13 cellular contexts compared by ENCODE assay signal in genomic region chr20:38970302-38970701, GRCh38. TPM values are rescaled to one million over a fixed set of nuclear protein-coding genes. Genes with fewer than 3 reads are reported as not detected.
DNase-seq lines count a peak whose midpoint lies in the region; ATAC-seq and TF ChIP-seq lines count a peak whose summit lies in the region.
"Had no signal": no experiment of that assay in that cellular context is flagged by ENCODE, and none has a peak within 500 bp of the region (broad histone marks: within the 10 kb centered on the region; RNA-seq: fewer than 3 reads in every experiment).

No MANE protein-coding gene starts in this region.

- DNase-seq in activated CD4-positive, alpha-beta T cell treated with anti-CD3 and anti-CD28 coated beads for 36 hours: no peak
- DNase-seq in activated CD4-positive, alpha-beta T cell treated with anti-CD3 and anti-CD28 coated beads, Interleukin-2, amount 50 U/mL, for 48 hours: no peak
- DNase-seq in T-helper 17 cell (no peak), fibroblast of the aortic adventitia (ENCODE audit: low read depth) (peak; percentile 35), stomach (no peak), SHP77 treated with DMSO at 0.1 percent for 48 hours (lab: John Stamatoyannopoulos, UW) (no peak), GM13977 (ENCODE audit: low spot score) (no peak)
- no peak for DNase-seq in CD4-positive, alpha-beta T cell
- DNase-seq: activated B cell treated with CpG ODN at 0.5 μM for 24 hours; activated T-cell treated with anti-CD3 and anti-CD28 coated beads, Interleukin-2, amount 50 U/mL, for 4 hours; caudate nucleus had no signal

- peaks cover 0 to 44% (median 22%) of the 10 kb centered on the region in 4 donors for H3K4me1 ChIP-seq in stomach

- no peak for TF ChIP-seq POLR2A in stomach (IDR thresholded peaks at IDR 0.05)

- POLR2A ChIA-PET in activated CD4-positive, alpha-beta T cell treated with anti-CD3 and anti-CD28 coated beads for 36 hours (lab: Charles Lee): interaction anchor here (0.6 kb wide), 1 partner anchor 27 kb away, joined by 3 read pairs; no protein-coding TSS in a partner anchor
- POLR2A ChIA-PET in CD4-positive, alpha-beta T cell (lab: Charles Lee): interaction anchor here (1.4 kb wide), 1 partner anchor 8 kb away, joined by 4 read pairs; the partner anchor contains the start of gene DHX35

- CTCF ChIA-PET in activated CD4-positive, alpha-beta T cell treated with anti-CD3 and anti-CD28 coated beads for 36 hours (lab: Charles Lee): interaction anchor here (0.7 kb wide), 3 partner anchors 20 to 1360 kb away, joined by 3 read pairs; no protein-coding TSS in a partner anchor
- CTCF ChIA-PET in CD4-positive, alpha-beta T cell (lab: Charles Lee): no interaction called here

- H3K36me3 Mint-ChIP-seq in activated CD4-positive, alpha-beta T cell treated with anti-CD3 and anti-CD28 coated beads for 36 hours (ENCODE audit: low read depth): peaks cover 29% of the 10 kb centered on the region
- H3K36me3 Mint-ChIP-seq in T-helper 17 cell (ENCODE audit: low read depth): peaks cover 15% of the 10 kb centered on the region
- peaks cover 73% of the 10 kb centered on the region for H3K36me3 Mint-ChIP-seq in CD4-positive, alpha-beta T cell (ENCODE audit: low read depth)

- no peaks in the 10 kb centered on the region for H3K9me3 Mint-ChIP-seq in activated CD4-positive, alpha-beta T cell treated with anti-CD3 and anti-CD28 coated beads for 36 hours (ENCODE audit: low read depth)
- H3K9me3 Mint-ChIP-seq in CD4-positive, alpha-beta T cell: no peaks in the 10 kb centered on the region
- H3K9me3 Mint-ChIP-seq: activated B cell treated with CpG ODN at 0.5 μM for 24 hours; activated T-cell treated with anti-CD3 and anti-CD28 coated beads, Interleukin-2, amount 50 U/mL, for 4 hours; memory B cell had no signal

- TF ChIP-seq CTCF in fibroblast of the aortic adventitia (IDR thresholded peaks at IDR 0.05; ENCODE audit: insufficient read depth, low read length) (no peak), stomach (IDR thresholded peaks at IDR 0.05) (no peak), GM13977 (IDR thresholded peaks at IDR 0.05; ENCODE audit: extremely low read depth, insufficient read depth, missing control alignments) (no peak)
- no peak for TF ChIP-seq CTCF in CD4-positive, alpha-beta T cell (IDR thresholded peaks at IDR 0.05)

- peaks cover 4 to 60% (median 46%) of the 10 kb centered on the region in 4 donors for H3K36me3 ChIP-seq in stomach

- no peak overlapping the region for H3K4me3 ChIP-seq in fibroblast of the aortic adventitia (ENCODE audit: low read depth, low read length)
- no peak overlapping the region for H3K4me3 ChIP-seq in stomach

- TF ChIP-seq EP300 in stomach (IDR thresholded peaks at IDR 0.05): no peak

- no peaks in the 10 kb centered on the region for H3K9me3 ChIP-seq in T-helper 17 cell (ENCODE audit: control insufficient read depth, low read length, poor library complexity, severe bottlenecking)
- no peaks in the 10 kb centered on the region for H3K9me3 ChIP-seq in stomach
- H3K9me3 ChIP-seq in CD4-positive, alpha-beta T cell (ENCODE audit: control insufficient read depth, low read length): no peaks in the 10 kb centered on the region

- intact Hi-C loops in activated CD4-positive, alpha-beta T cell treated with anti-CD3 and anti-CD28 coated beads for 36 hours (cut with DNase I, micrococcal nuclease): no loop called here
- intact Hi-C loops in stomach (cut with DNase I; ENCODE audit: low total_unique reads): no loop called here
- intact Hi-C loops in CD4-positive, alpha-beta T cell (cut with DNase I, micrococcal nuclease): no loop called here

- peaks cover 4% of the 10 kb centered on the region for H3K4me1 Mint-ChIP-seq in activated CD4-positive, alpha-beta T cell treated with anti-CD3 and anti-CD28 coated beads for 36 hours
- H3K4me1 Mint-ChIP-seq in T-helper 17 cell: peaks cover 15% of the 10 kb centered on the region
- peaks cover 13% of the 10 kb centered on the region for H3K4me1 Mint-ChIP-seq in CD4-positive, alpha-beta T cell (ENCODE audit: low read depth)
- H3K4me1 Mint-ChIP-seq: activated B cell treated with CpG ODN at 0.5 μM for 24 hours, memory B cell had no signal

- peak; percentile 33 for ATAC-seq in activated CD4-positive, alpha-beta T cell treated with anti-CD3 and anti-CD28 coated beads for 36 hours
- ATAC-seq in T-helper 17 cell: no peak
- no peak for ATAC-seq in CD4-positive, alpha-beta T cell (ENCODE audit: poor library complexity)
- ATAC-seq: activated T-cell treated with anti-CD3 and anti-CD28 coated beads, Interleukin-2, amount 50 U/mL, for 4 hours had no signal

- in situ Hi-C loops in GM13977 (cut with MboI; ENCODE audit: low pct_unique_long_range_greater_than_20kb, low sequenced_read_pairs, unreplicated experiment): no loop called here

- peak overlapping the region in 4 of 5 donors; percentile 18 to 77 (median 58) for H3K27ac ChIP-seq in stomach
- H3K27ac ChIP-seq in CD4-positive, alpha-beta T cell (ENCODE audit: low read depth, low read length): no peak overlapping the region
- H3K27ac ChIP-seq: 22Rv1 had no signal

- H3K4me3 Mint-ChIP-seq in activated CD4-positive, alpha-beta T cell treated with anti-CD3 and anti-CD28 coated beads for 36 hours: no peak overlapping the region
- H3K4me3 Mint-ChIP-seq in T-helper 17 cell: no peak overlapping the region
- H3K4me3 Mint-ChIP-seq in CD4-positive, alpha-beta T cell: no peak overlapping the region
- H3K4me3 Mint-ChIP-seq: activated B cell treated with CpG ODN at 0.5 μM for 24 hours; activated T-cell treated with anti-CD3 and anti-CD28 coated beads, Interleukin-2, amount 50 U/mL, for 4 hours; memory B cell had no signal

- H3K27me3 ChIP-seq in stomach: no peaks in the 10 kb centered on the region
- H3K27me3 ChIP-seq in CD4-positive, alpha-beta T cell (ENCODE audit: control insufficient read depth, insufficient read depth, low read length): no peaks in the 10 kb centered on the region

- 83 to 90% (median 88%) methylated on average over 1 of the region's 1 CpG for WGBS in stomach, 5 donors

- no peaks in the 10 kb centered on the region for H3K27me3 Mint-ChIP-seq in activated CD4-positive, alpha-beta T cell treated with anti-CD3 and anti-CD28 coated beads for 36 hours
- H3K27me3 Mint-ChIP-seq in T-helper 17 cell: no peaks in the 10 kb centered on the region
- H3K27me3 Mint-ChIP-seq in CD4-positive, alpha-beta T cell: no peaks in the 10 kb centered on the region
- H3K27me3 Mint-ChIP-seq: activated B cell treated with CpG ODN at 0.5 μM for 24 hours, memory B cell had no signal

- H3K27ac Mint-ChIP-seq in activated CD4-positive, alpha-beta T cell treated with anti-CD3 and anti-CD28 coated beads for 36 hours: no peak overlapping the region
- H3K27ac Mint-ChIP-seq in T-helper 17 cell: peak overlapping the region; percentile 72
- no peak overlapping the region for H3K27ac Mint-ChIP-seq in CD4-positive, alpha-beta T cell
- H3K27ac Mint-ChIP-seq: activated B cell treated with CpG ODN at 0.5 μM for 24 hours, memory B cell had no signal

RNA-seq across cellular contexts. Expression of gene DHX35, which starts 8.2 kb away (rescaled TPM):
- 10 to 100 TPM in 1 of 2 experiments, 1 to 10 TPM in 1; 8.7 to 12.0 TPM for total RNA-seq in activated CD4-positive, alpha-beta T cell treated with anti-CD3 and anti-CD28 coated beads for 36 hours
- 1 to 10 TPM; 8.0 to 9.9 TPM for total RNA-seq in T-helper 17 cell
- 5.1 and 8.9 TPM in 2 replicates for total RNA-seq in fibroblast of the aortic adventitia (ENCODE audit: low replicate concordance)
- 10 to 100 TPM in 4 of 5 donors, 1 to 10 TPM in 1; 5.8 to 33.8 (median 19.1) TPM for total RNA-seq in stomach
- polyA plus RNA-seq in stomach: 1 to 10 TPM; 4.7 to 6.5 (median 6.0) TPM
- total RNA-seq in CD4-positive, alpha-beta T cell: 1 to 10 TPM; 7.3 to 7.6 TPM

RNA-seq across cellular contexts. Expression of gene FAM83D, which starts 44.1 kb away (rescaled TPM):
- 10 to 100 TPM; 10.5 to 12.4 TPM for total RNA-seq in activated CD4-positive, alpha-beta T cell treated with anti-CD3 and anti-CD28 coated beads for 36 hours
- total RNA-seq in T-helper 17 cell: 1 to 10 TPM; 2.1 to 3.3 TPM
- 2.2 and 16.7 TPM in 2 replicates for total RNA-seq in fibroblast of the aortic adventitia (ENCODE audit: low replicate concordance)
- total RNA-seq in stomach: 100 to 1,000 TPM in 2 of 5 donors, 10 to 100 TPM in 2, 1 to 10 TPM in 1; 2.0 to 289 (median 36.4) TPM
- polyA plus RNA-seq in stomach: 10 to 100 TPM in 1 of 3 donors, 1 to 10 TPM in 2; 2.3 to 22.9 (median 3.1) TPM
- total RNA-seq in CD4-positive, alpha-beta T cell: 1 to 10 TPM; 1.8 to 1.9 TPM
